12 cellular contexts compared by ENCODE assay signal in genomic region chr3:53645754-53646153, GRCh38.
DNase-seq lines count a peak whose midpoint lies in the region; ATAC-seq and TF ChIP-seq lines count a peak whose summit lies in the region.
"Had no signal": no experiment of that assay in that cellular context is flagged by ENCODE, and none has a peak within 500 bp of the region (broad histone marks: within the 10 kb centered on the region; RNA-seq: fewer than 3 reads in every experiment).

No MANE protein-coding gene starts in this region.

- H3K36me3 ChIP-seq in left lung, result no peaks in the 10 kb centered on the region
- no peaks in the 10 kb centered on the region for H3K36me3 ChIP-seq in gastrocnemius medialis
- H3K36me3 ChIP-seq in CD8-positive, alpha-beta T cell (ENCODE audit: insufficient read depth, low read length), result no peaks in the 10 kb centered on the region

- CTCF ChIA-PET in WTC11 (lab: Charles Lee), result no interaction called here
- CTCF ChIA-PET in CD8-positive, alpha-beta T cell (lab: Charles Lee), result no interaction called here

- H3K27ac Mint-ChIP-seq in CD14-positive monocyte (no peak overlapping the region), WTC11 (no peak overlapping the region)
- H3K27ac Mint-ChIP-seq in CD8-positive, alpha-beta T cell, result no peak overlapping the region
- H3K27ac Mint-ChIP-seq: GM23338 had no signal

- H3K4me1 Mint-ChIP-seq in CD14-positive monocyte (no peaks in the 10 kb centered on the region), WTC11 (no peaks in the 10 kb centered on the region)
- no peaks in the 10 kb centered on the region for H3K4me1 Mint-ChIP-seq in CD8-positive, alpha-beta T cell (ENCODE audit: low read depth)
- H3K4me1 Mint-ChIP-seq: GM23338 had no signal

- DNase-seq in G401 (ENCODE audit: low spot score), result peak; percentile 20
- peak; percentile 17 for DNase-seq in cerebellar cortex (ENCODE audit: low spot score)
- DNase-seq in left lung, result no peak
- DNase-seq in gastrocnemius medialis, result peak in 1 of 2 donors; percentile 54
- DNase-seq in CD14-positive monocyte (ENCODE audit: low spot score), result no peak
- DNase-seq in WTC11 (ENCODE audit: low spot score), result no peak
- no peak for DNase-seq in CD8-positive, alpha-beta T cell
- DNase-seq: H7, IMR-90 had no signal

- TF ChIP-seq POLR2A in gastrocnemius medialis (IDR thresholded peaks at IDR 0.05), result no peak

- H3K4me3 ChIP-seq in left lung (no peak overlapping the region), gastrocnemius medialis (no peak overlapping the region)
- no peak overlapping the region for H3K4me3 ChIP-seq in CD8-positive, alpha-beta T cell (ENCODE audit: low read depth, low read length)
- H3K4me3 ChIP-seq: GM12878, GM23338 had no signal

- intact Hi-C loops in left lung (cut with DNase I), result no loop called here
- intact Hi-C loops in gastrocnemius medialis (cut with DNase I; ENCODE audit: low total_unique reads), result no loop called here
- intact Hi-C loops in CD14-positive monocyte (cut with micrococcal nuclease), result no loop called here
- intact Hi-C loops in CD8-positive, alpha-beta T cell (cut with DNase I, micrococcal nuclease), result no loop called here

- in situ Hi-C loops in G401 (cut with HindIII; ENCODE audit: low sequenced_read_pairs) (no loop called here), gastrocnemius medialis (cut with MboI; ENCODE audit: low sequenced_read_pairs in 4 of 4) (no loop called here)

- H3K4me3 Mint-ChIP-seq in CD14-positive monocyte (no peak overlapping the region), WTC11 (no peak overlapping the region)
- H3K4me3 Mint-ChIP-seq in CD8-positive, alpha-beta T cell, result no peak overlapping the region
- H3K4me3 Mint-ChIP-seq: GM23338 had no signal

- ATAC-seq in left lung (peak; percentile 21), gastrocnemius medialis (peak; percentile 89 to 90), WTC11 (no peak)
- no peak for ATAC-seq in CD8-positive, alpha-beta T cell
- ATAC-seq: GM23338 had no signal

- no peaks in the 10 kb centered on the region for H3K36me3 Mint-ChIP-seq in CD14-positive monocyte
- no peaks in the 10 kb centered on the region for H3K36me3 Mint-ChIP-seq in WTC11
- H3K36me3 Mint-ChIP-seq in CD8-positive, alpha-beta T cell, result no peaks in the 10 kb centered on the region

- H3K9me3 Mint-ChIP-seq in CD14-positive monocyte, result peaks cover 0 to 2% (median 0%) of the 10 kb centered on the region in 7 donors
- H3K9me3 Mint-ChIP-seq in WTC11, result no peaks in the 10 kb centered on the region
- no peaks in the 10 kb centered on the region for H3K9me3 Mint-ChIP-seq in CD8-positive, alpha-beta T cell
- H3K9me3 Mint-ChIP-seq: GM23338 had no signal

- H3K27ac ChIP-seq in left lung (no peak overlapping the region), gastrocnemius medialis (peak overlapping the region in 1 of 4 donors; percentile 37)
- H3K27ac ChIP-seq in CD8-positive, alpha-beta T cell (ENCODE audit: low read depth, low read length), result no peak overlapping the region
- H3K27ac ChIP-seq: 22Rv1 had no signal

- no peaks in the 10 kb centered on the region for H3K27me3 ChIP-seq in left lung
- H3K27me3 ChIP-seq in gastrocnemius medialis, result no peaks in the 10 kb centered on the region
- H3K27me3 ChIP-seq in CD8-positive, alpha-beta T cell (ENCODE audit: insufficient read depth, low read length), result no peaks in the 10 kb centered on the region

- H3K4me1 ChIP-seq in left lung (no peaks in the 10 kb centered on the region), gastrocnemius medialis (peaks cover 0 to 16% of the 10 kb centered on the region in 2 donors)
- no peaks in the 10 kb centered on the region for H3K4me1 ChIP-seq in CD8-positive, alpha-beta T cell (ENCODE audit: insufficient read depth, low read length)

- POLR2A ChIA-PET in WTC11 (lab: Charles Lee), result no interaction called here
- POLR2A ChIA-PET in CD8-positive, alpha-beta T cell (lab: Charles Lee), result no interaction called here

- H3K27me3 Mint-ChIP-seq in CD14-positive monocyte (ENCODE audit: low read depth in 3 of 3) (peaks cover 7 to 18% (median 13%) of the 10 kb centered on the region in 3 donors), WTC11 (ENCODE audit: low read depth) (no peaks in the 10 kb centered on the region)
- H3K27me3 Mint-ChIP-seq in CD8-positive, alpha-beta T cell (ENCODE audit: low read depth), result peaks cover 22% of the 10 kb centered on the region

- TF ChIP-seq CTCF in left lung (IDR thresholded peaks at IDR 0.05), result no peak
- TF ChIP-seq CTCF in gastrocnemius medialis (IDR thresholded peaks at IDR 0.05 in 4 of 5, conservative IDR thresholded peaks at IDR 0.05 in 1 of 5), result no peak
- no peak for TF ChIP-seq CTCF in CD14-positive monocyte (IDR thresholded peaks at IDR 0.05)
- no peak for TF ChIP-seq CTCF in WTC11 (IDR thresholded peaks at IDR 0.05)
- TF ChIP-seq CTCF in CD8-positive, alpha-beta T cell (IDR thresholded peaks at IDR 0.05), result no peak

- H3K9me3 ChIP-seq in left lung (no peaks in the 10 kb centered on the region), gastrocnemius medialis (no peaks in the 10 kb centered on the region)
- H3K9me3 ChIP-seq in CD8-positive, alpha-beta T cell (ENCODE audit: low read length), result no peaks in the 10 kb centered on the region

TF ChIP-seq in WTC11, 78 proteins besides CTCF, POLR2A, EP300 and RAD21:
- TF ChIP-seq NR2C2 (CRISPR knock-in tag; IDR thresholded peaks at IDR 0.05), result no peak
- TF ChIP-seq HMGXB4 (CRISPR knock-in tag; IDR thresholded peaks at IDR 0.05), result no peak
- TF ChIP-seq, protein P1, sequence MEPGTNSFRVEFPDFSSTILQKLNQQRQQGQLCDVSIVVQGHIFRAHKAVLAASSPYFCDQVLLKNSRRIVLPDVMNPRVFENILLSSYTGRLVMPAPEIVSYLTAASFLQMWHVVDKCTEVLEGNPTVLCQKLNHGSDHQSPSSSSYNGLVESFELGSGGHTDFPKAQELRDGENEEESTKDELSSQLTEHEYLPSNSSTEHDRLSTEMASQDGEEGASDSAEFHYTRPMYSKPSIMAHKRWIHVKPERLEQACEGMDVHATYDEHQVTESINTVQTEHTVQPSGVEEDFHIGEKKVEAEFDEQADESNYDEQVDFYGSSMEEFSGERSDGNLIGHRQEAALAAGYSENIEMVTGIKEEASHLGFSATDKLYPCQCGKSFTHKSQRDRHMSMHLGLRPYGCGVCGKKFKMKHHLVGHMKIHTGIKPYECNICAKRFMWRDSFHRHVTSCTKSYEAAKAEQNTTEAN (CRISPR knock-in tag; IDR thresholded peaks at IDR 0.05), result no peak
- TF ChIP-seq EMX1 (CRISPR knock-in tag; IDR thresholded peaks at IDR 0.05), result no peak
- TF ChIP-seq PRDM15 (CRISPR knock-in tag; IDR thresholded peaks at IDR 0.05), result no peak

Comparison
In these comparisons a context has a peak if more than half of its experiments do, and no peak if none do; other contexts are left out.
1. DNase-seq: peak in G401 (single experiment) and cerebellar cortex (single experiment); none in left lung (0 of 2), CD14-positive monocyte (single experiment), WTC11 (single experiment) and CD8-positive, alpha-beta T cell (0 of 7).
2. ATAC-seq: peak in left lung (single experiment) and gastrocnemius medialis (2 of 2); none in WTC11 (single experiment) and CD8-positive, alpha-beta T cell (single experiment).